ENCODE assay signal across 16 cellular contexts in genomic region chr17:15432807-15433547, GRCh38. TPM values are rescaled to one million over a fixed set of nuclear protein-coding genes. Genes with fewer than 3 reads are reported as not detected.
DNase-seq lines count a peak whose midpoint lies in the region; ATAC-seq and TF ChIP-seq lines count a peak whose summit lies in the region.
"Had no signal": no experiment of that assay in that cellular context is flagged by ENCODE, and none has a peak within 500 bp of the region (broad histone marks: within the 10 kb centered on the region; RNA-seq: fewer than 3 reads in every experiment).

No MANE protein-coding gene starts in this region.

- peaks cover 7% of the 10 kb centered on the region for H3K36me3 Mint-ChIP-seq in Caco-2 (ENCODE audit: insufficient read depth, unreplicated experiment)

- H3K27ac ChIP-seq in psoas muscle: peak overlapping the region; percentile 92

- H3K27me3 ChIP-seq in Caco-2 (replicated peaks; ENCODE audit: control insufficient read depth, insufficient read depth, low read length) (no peaks in the 10 kb centered on the region), psoas muscle (ENCODE audit: insufficient read depth in 3 of 3, low read length in 2 of 3) (no peaks in the 10 kb centered on the region)
- H3K27me3 ChIP-seq: MG63 had no signal

- intact Hi-C loops in Caco-2 (cut with micrococcal nuclease; ENCODE audit: unreplicated experiment) (loop anchor here (2.0 kb wide), 1 partner anchor 54 kb away; no protein-coding TSS in a partner anchor), psoas muscle (cut with DNase I) (loop anchor here in 1 of 2 donors (5.0 kb wide), 1 partner anchor 171 kb away; no protein-coding TSS in a partner anchor)

- ATAC-seq in psoas muscle (no peak), HG03025 (IDR thresholded peaks at IDR 0.05; ENCODE audit: low FRiP score, unreplicated experiment) (no peak), GM18909 (IDR thresholded peaks at IDR 0.05; ENCODE audit: poor library complexity, unreplicated experiment) (no peak)
- ATAC-seq: T-cell had no signal

- WGBS in psoas muscle, 3 donors: 83 to 89% (median 86%) methylated on average over 4 of the region's 4 CpGs

- TF ChIP-seq CTCF in Caco-2 (IDR thresholded peaks at IDR 0.05; ENCODE audit: insufficient read depth in 1 of 2, low read depth in 1 of 2, low read length in 1 of 2, severe bottlenecking in 1 of 2, unreplicated experiment in 1 of 2) (no peak), choroid plexus epithelial cell (conservative IDR thresholded peaks at IDR 0.05; ENCODE audit: low read depth, low read length) (no peak), psoas muscle (IDR thresholded peaks at IDR 0.05) (no peak)

- H3K4me1 Mint-ChIP-seq in Caco-2 (ENCODE audit: low read depth, unreplicated experiment): no peaks in the 10 kb centered on the region

- peak; percentile 53 to 65 for DNase-seq in Caco-2
- DNase-seq in choroid plexus epithelial cell (ENCODE audit: low read depth): peak; percentile 58
- peak; percentile 63 for DNase-seq in iris pigment epithelial cell (ENCODE audit: low read depth)
- DNase-seq in psoas muscle: no peak
- no peak for DNase-seq in OCI-M1 (lab: John Stamatoyannopoulos, UW)
- no peak for DNase-seq in NCI-H1694 treated with DMSO at 0.1 percent for 48 hours (lab: John Stamatoyannopoulos, UW)
- DNase-seq: activated CD4-positive, alpha-beta T cell treated with anti-CD3 and anti-CD28 coated beads for 4 hours; DMS79 treated with DMSO at 0.1 percent for 48 hours; MG63; NCI-H2171 treated with DMSO at 0.1 percent for 48 hours; stimulated activated CD4-positive, alpha-beta T cell treated with anti-CD3 and anti-CD28 coated beads, Interleukin-15, amount 100 ng/mL, for 24 hours; T-cell had no signal

- CTCF ChIA-PET in Caco-2 (lab: Charles Lee): no interaction called here

- peak overlapping the region; percentile 79 for H3K27ac Mint-ChIP-seq in Caco-2 (ENCODE audit: unreplicated experiment)
- H3K27ac Mint-ChIP-seq: activated T-helper 1 cell treated with anti-CD3 and anti-CD28 coated beads, Interleukin-12 subunit alpha, Interleukin-12 subunit beta, Interleukin-2, Interleukin-4 antibody, amounts not matched to agents 30 ng/mL and 10 ng/mL and 1 ng/mL, durations not matched to agents 14 hours and 24 hours and 36 hours; T-cell had no signal

- H3K4me1 ChIP-seq in Caco-2 (peaks cover 42% of the 10 kb centered on the region), psoas muscle (peaks cover 50% of the 10 kb centered on the region)

- no peak overlapping the region for H3K4me3 Mint-ChIP-seq in Caco-2 (ENCODE audit: unreplicated experiment)
- H3K4me3 Mint-ChIP-seq: activated T-helper 1 cell treated with anti-CD3 and anti-CD28 coated beads, Interleukin-12 subunit alpha, Interleukin-12 subunit beta, Interleukin-2, Interleukin-4 antibody, amounts not matched to agents 30 ng/mL and 10 ng/mL and 1 ng/mL, durations not matched to agents 14 hours and 24 hours and 36 hours; neural crest cell; T-cell had no signal

- H3K9me3 Mint-ChIP-seq in Caco-2 (ENCODE audit: unreplicated experiment): no peaks in the 10 kb centered on the region
- H3K9me3 Mint-ChIP-seq: neural crest cell had no signal

- H3K36me3 ChIP-seq in Caco-2 (ENCODE audit: control insufficient read depth, insufficient read depth, low read length): no peaks in the 10 kb centered on the region
- no peaks in the 10 kb centered on the region for H3K36me3 ChIP-seq in psoas muscle (ENCODE audit: insufficient read depth in 1 of 2, low read depth in 1 of 2)
- H3K36me3 ChIP-seq: MG63 had no signal

- POLR2A ChIA-PET in Caco-2 (lab: Charles Lee): no interaction called here

- no TSS peak for BruUV-seq in Caco-2 (replicated peaks; lab: Mats Ljungman, UMichigan)

- no peaks in the 10 kb centered on the region for H3K27me3 Mint-ChIP-seq in Caco-2 (ENCODE audit: insufficient read depth, unreplicated experiment)
- H3K27me3 Mint-ChIP-seq: T-cell had no signal

- H3K9me3 ChIP-seq in Caco-2 (no peaks in the 10 kb centered on the region), psoas muscle (no peaks in the 10 kb centered on the region)
- H3K9me3 ChIP-seq: MG63 had no signal

- H3K4me3 ChIP-seq in Caco-2 (ENCODE audit: low read depth, low read length) (no peak overlapping the region), choroid plexus epithelial cell (ENCODE audit: low read depth, low read length) (no peak overlapping the region), psoas muscle (no peak overlapping the region)
- H3K4me3 ChIP-seq: MG63 had no signal

RNA-seq across cellular contexts. Expression of gene CDRT4, which starts 34.4 kb away (rescaled TPM):
- total RNA-seq in Caco-2 (2022) (1.8 and 6.3 TPM in 2 replicates), psoas muscle (1 to 10 TPM in 1 of 4 donors, under 1 TPM in 3; 0.62 to 2.0 (median 0.86) TPM)
- under 1 TPM in 2 of 3 donors, not detected in 1; 0.29 to 0.31 TPM for polyA plus RNA-seq in psoas muscle

Comparison
In these comparisons a context has a peak if more than half of its experiments do, and no peak if none do; other contexts are left out.
1. DNase-seq: peak in Caco-2 (2 of 2), choroid plexus epithelial cell (single experiment) and iris pigment epithelial cell (single experiment); none in psoas muscle (0 of 2), OCI-M1 (single experiment) and NCI-H1694 treated with DMSO at 0.1 percent for 48 hours (single experiment).